7 cellular contexts compared by ENCODE assay signal in genomic region chr15:19903281-19903680, GRCh38.
DNase-seq lines count a peak whose midpoint lies in the region; ATAC-seq and TF ChIP-seq lines count a peak whose summit lies in the region.
"Not testable (repeated sequence)": the region's sequence is repeated elsewhere in the genome, so short reads cannot be mapped to it uniquely, and the experiment has no call there.

No MANE protein-coding gene starts in this region.

- POLR2A ChIA-PET in Caco-2 (lab: Charles Lee); HEK293 (lab: Yijun Ruan, JAX): not testable (repeated sequence)

- H3K27ac Mint-ChIP-seq in Caco-2 (ENCODE audit: unreplicated experiment) (peak overlapping the region; percentile 19), chondrocyte (ENCODE audit: unreplicated experiment) (peak overlapping the region; percentile 68)
- peak overlapping the region; percentile 3 for H3K27ac Mint-ChIP-seq in activated T-cell treated with anti-CD3 and anti-CD28 coated beads, Interleukin-2, amount 50 U/mL, for 72 hours
- peak overlapping the region; percentile 16 to 88 for H3K27ac Mint-ChIP-seq in stimulated activated naive CD8-positive, alpha-beta T cell treated with anti-CD3 and anti-CD28 coated beads, Interleukin-15, amount 100 ng/mL, for 72 hours

- not testable (repeated sequence) for DNase-seq in Caco-2; activated T-cell treated with anti-CD3 and anti-CD28 coated beads, Interleukin-2, amount 50 U/mL, for 72 hours; chondrocyte (ENCODE audit: low spot score); stimulated activated naive CD8-positive, alpha-beta T cell treated with anti-CD3 and anti-CD28 coated beads, Interleukin-15, amount 100 ng/mL, for 72 hours
- peak; percentile 3 for DNase-seq in amniotic epithelial cell (ENCODE audit: low read depth)
- peak; percentile 1 for DNase-seq in myocyte (ENCODE audit: low read depth)

- TF ChIP-seq CTCF in Caco-2 (IDR thresholded peaks at IDR 0.05; ENCODE audit: insufficient read depth in 1 of 2, low read depth in 1 of 2, low read length in 1 of 2, severe bottlenecking in 1 of 2, unreplicated experiment in 1 of 2); HEK293 (tag by site-specific recombination; IDR thresholded peaks at IDR 0.05); chondrocyte (IDR thresholded peaks at IDR 0.05): not testable (repeated sequence)

- peaks cover 23% of the 10 kb centered on the region for H3K9me3 Mint-ChIP-seq in Caco-2 (ENCODE audit: unreplicated experiment)
- H3K9me3 Mint-ChIP-seq in activated T-cell treated with anti-CD3 and anti-CD28 coated beads, Interleukin-2, amount 50 U/mL, for 72 hours: peaks cover 21 to 22% of the 10 kb centered on the region in 2 donors
- peaks cover 29% of the 10 kb centered on the region for H3K9me3 Mint-ChIP-seq in chondrocyte (ENCODE audit: low read depth)
- peaks cover 21 to 23% of the 10 kb centered on the region in 2 donors for H3K9me3 Mint-ChIP-seq in stimulated activated naive CD8-positive, alpha-beta T cell treated with anti-CD3 and anti-CD28 coated beads, Interleukin-15, amount 100 ng/mL, for 72 hours

- H3K4me3 ChIP-seq in Caco-2 (ENCODE audit: low read depth, low read length); HEK293 (ENCODE audit: low read depth, low read length): not testable (repeated sequence)

- not testable (repeated sequence) for H3K4me1 ChIP-seq in Caco-2; HEK293 (ENCODE audit: control insufficient read depth, insufficient read depth, low read length)

- H3K27me3 Mint-ChIP-seq in Caco-2 (ENCODE audit: insufficient read depth, unreplicated experiment); activated T-cell treated with anti-CD3 and anti-CD28 coated beads, Interleukin-2, amount 50 U/mL, for 72 hours (ENCODE audit: low read depth); chondrocyte (ENCODE audit: low read depth); stimulated activated naive CD8-positive, alpha-beta T cell treated with anti-CD3 and anti-CD28 coated beads, Interleukin-15, amount 100 ng/mL, for 72 hours: not testable (repeated sequence)

- H3K36me3 ChIP-seq in Caco-2 (ENCODE audit: control insufficient read depth, insufficient read depth, low read length); HEK293 (ENCODE audit: control insufficient read depth in 2 of 2, insufficient read depth in 1 of 2, low read length in 2 of 2): not testable (repeated sequence)

- H3K27me3 ChIP-seq in Caco-2 (replicated peaks; ENCODE audit: control insufficient read depth, insufficient read depth, low read length): not testable (repeated sequence)

- not testable (repeated sequence) for BruUV-seq in Caco-2 (replicated peaks; lab: Mats Ljungman, UMichigan)

- not testable (repeated sequence) for H3K4me3 Mint-ChIP-seq in Caco-2 (ENCODE audit: unreplicated experiment); activated T-cell treated with anti-CD3 and anti-CD28 coated beads, Interleukin-2, amount 50 U/mL, for 72 hours; chondrocyte (ENCODE audit: unreplicated experiment); stimulated activated naive CD8-positive, alpha-beta T cell treated with anti-CD3 and anti-CD28 coated beads, Interleukin-15, amount 100 ng/mL, for 72 hours

- H3K27ac ChIP-seq in HEK293 (ENCODE audit: extremely low read depth, low read depth, low read length): not testable (repeated sequence)

- not testable (repeated sequence) for H3K4me1 Mint-ChIP-seq in Caco-2 (ENCODE audit: low read depth, unreplicated experiment); activated T-cell treated with anti-CD3 and anti-CD28 coated beads, Interleukin-2, amount 50 U/mL, for 72 hours (ENCODE audit: low read depth); chondrocyte (ENCODE audit: low read depth); stimulated activated naive CD8-positive, alpha-beta T cell treated with anti-CD3 and anti-CD28 coated beads, Interleukin-15, amount 100 ng/mL, for 72 hours

- CTCF ChIA-PET in Caco-2 (lab: Charles Lee); HEK293 (lab: Yijun Ruan, JAX): not testable (repeated sequence)

- not testable (repeated sequence) for H3K9me3 ChIP-seq in Caco-2; HEK293 (ENCODE audit: control insufficient read depth, insufficient read depth, low read depth, low read length)

- not testable (repeated sequence) for ATAC-seq in activated T-cell treated with anti-CD3 and anti-CD28 coated beads, Interleukin-2, amount 50 U/mL, for 72 hours (replicated peaks in 1 of 2); stimulated activated naive CD8-positive, alpha-beta T cell treated with anti-CD3 and anti-CD28 coated beads, Interleukin-15, amount 100 ng/mL, for 72 hours

- peaks cover 21% of the 10 kb centered on the region for H3K36me3 Mint-ChIP-seq in Caco-2 (ENCODE audit: insufficient read depth, unreplicated experiment)
- H3K36me3 Mint-ChIP-seq in activated T-cell treated with anti-CD3 and anti-CD28 coated beads, Interleukin-2, amount 50 U/mL, for 72 hours (ENCODE audit: insufficient read depth in 2 of 2): peaks cover 18 to 19% of the 10 kb centered on the region in 2 donors
- peaks cover 15% of the 10 kb centered on the region for H3K36me3 Mint-ChIP-seq in chondrocyte (ENCODE audit: low read depth)

- intact Hi-C loops in Caco-2 (cut with micrococcal nuclease; ENCODE audit: unreplicated experiment): not testable (repeated sequence)

TF ChIP-seq in HEK293, 187 proteins besides CTCF, POLR2A, EP300 and RAD21:
- TF ChIP-seq ZNF366 (tag by site-specific recombination; conservative IDR thresholded peaks at IDR 0.05) (0 out of 2 replicates have a peak, but pooled peaks have one; percentile 24), ATF2 (tag by site-specific recombination; IDR thresholded peaks at IDR 0.05; ENCODE audit: low read depth) (0 out of 2 replicates have a peak, but pooled peaks have one; percentile 5)

Comparison
In these comparisons a context has a peak if more than half of its experiments do, and no peak if none do; other contexts are left out.
1. H3K27ac Mint-ChIP-seq: peak in every context shown above with its lines; median percentile 68 in chondrocyte; 52 in stimulated activated naive CD8-positive, alpha-beta T cell treated with anti-CD3 and anti-CD28 coated beads, Interleukin-15, amount 100 ng/mL, for 72 hours; 19 in Caco-2; 3 in activated T-cell treated with anti-CD3 and anti-CD28 coated beads, Interleukin-2, amount 50 U/mL, for 72 hours.